12 cellular contexts compared by ENCODE assay signal in the genomic region with DNA sequence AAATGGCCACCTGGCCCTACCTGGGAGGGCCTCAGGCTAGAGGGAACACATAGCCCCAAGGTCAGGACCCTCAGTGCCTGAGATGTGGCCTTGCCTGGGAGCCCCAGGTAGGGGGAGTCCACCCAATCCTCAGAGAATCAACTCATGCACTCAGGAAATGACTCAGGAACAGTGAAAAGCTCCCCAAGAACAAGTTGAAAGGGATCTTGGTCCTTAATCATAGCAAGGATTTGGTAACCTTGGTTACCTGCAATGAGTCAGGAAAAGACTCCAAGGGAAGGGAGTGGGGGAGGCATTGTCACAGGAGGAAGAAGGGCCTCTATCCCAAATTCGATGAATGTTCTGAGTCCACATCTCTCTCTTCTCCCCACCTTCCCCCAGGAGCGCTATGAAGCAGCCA. TPM values are rescaled to one million over a fixed set of nuclear protein-coding genes. Genes with fewer than 3 reads are reported as not detected.
DNase-seq lines count a peak whose midpoint lies in the region; ATAC-seq and TF ChIP-seq lines count a peak whose summit lies in the region.
"Had no signal": no experiment of that assay in that cellular context is flagged by ENCODE, and none has a peak within 500 bp of the region (broad histone marks: within the 10 kb centered on the region; RNA-seq: fewer than 3 reads in every experiment).

No MANE protein-coding gene starts in this region.

- peak; percentile 23 for ATAC-seq in activated CD4-positive, alpha-beta T cell treated with anti-CD3 and anti-CD28 coated beads for 36 hours
- peak; percentile 74 for ATAC-seq in SK-N-SH treated with all-trans-retinoic acid at 6 μM for 48 hours
- no peak for ATAC-seq in HG02852 (IDR thresholded peaks at IDR 0.05; ENCODE audit: unreplicated experiment)
- ATAC-seq in HG02970 (IDR thresholded peaks at IDR 0.05; ENCODE audit: low FRiP score, unreplicated experiment): no peak

- CTCF ChIA-PET in activated CD4-positive, alpha-beta T cell treated with anti-CD3 and anti-CD28 coated beads for 36 hours (lab: Charles Lee): interaction anchor here (0.7 to 1.8 kb wide), 2 partner anchors 12 to 115 kb away, joined by 3 to 4 read pairs; no protein-coding TSS in a partner anchor

- no peaks in the 10 kb centered on the region for H3K9me3 Mint-ChIP-seq in activated CD4-positive, alpha-beta T cell treated with anti-CD3 and anti-CD28 coated beads for 36 hours (ENCODE audit: low read depth)

- H3K79me2 ChIP-seq in smooth muscle cell (ENCODE audit: low read depth): peaks cover 72% of the 10 kb centered on the region

- WGBS in smooth muscle cell (ENCODE audit: low lambda C conversion rate): 89% methylated on average over 2 of the region's 2 CpGs

- H3K27me3 ChIP-seq in smooth muscle cell (ENCODE audit: low read depth): no peaks in the 10 kb centered on the region

- H3K4me2 ChIP-seq in smooth muscle cell: peak overlapping the region; percentile 29

- H2AFZ ChIP-seq in smooth muscle cell (ENCODE audit: low read depth): no peak overlapping the region

- no peaks in the 10 kb centered on the region for H3K36me3 ChIP-seq in smooth muscle cell (ENCODE audit: low read depth)

- H3K36me3 Mint-ChIP-seq in activated CD4-positive, alpha-beta T cell treated with anti-CD3 and anti-CD28 coated beads for 36 hours (ENCODE audit: low read depth): peaks cover 43% of the 10 kb centered on the region

- H3F3A ChIP-seq in smooth muscle cell (ENCODE audit: low read depth): peaks cover 3% of the 10 kb centered on the region

- TF ChIP-seq CTCF in fibroblast of mammary gland (conservative IDR thresholded peaks at IDR 0.05; ENCODE audit: control insufficient read depth, insufficient read depth, low read depth, low read length) (no peak), smooth muscle cell (IDR thresholded peaks at IDR 0.05; ENCODE audit: borderline replicate concordance, insufficient read depth, poor library complexity, severe bottlenecking) (no peak)

- H3K27ac Mint-ChIP-seq in activated CD4-positive, alpha-beta T cell treated with anti-CD3 and anti-CD28 coated beads for 36 hours: peak overlapping the region; percentile 77

- H3K4me1 Mint-ChIP-seq in activated CD4-positive, alpha-beta T cell treated with anti-CD3 and anti-CD28 coated beads for 36 hours: peaks cover 18% of the 10 kb centered on the region

- no peaks in the 10 kb centered on the region for H3K27me3 Mint-ChIP-seq in activated CD4-positive, alpha-beta T cell treated with anti-CD3 and anti-CD28 coated beads for 36 hours

- no peak for DNase-seq in activated CD4-positive, alpha-beta T cell treated with anti-CD3 and anti-CD28 coated beads for 36 hours
- no peak for DNase-seq in activated CD4-positive, alpha-beta T cell treated with anti-CD3 and anti-CD28 coated beads for 1 hour
- DNase-seq in fibroblast of mammary gland (ENCODE audit: low read depth) (peak; percentile 87), smooth muscle cell (lab: John Stamatoyannopoulos, UW; ENCODE audit: unreplicated experiment) (no peak), HuH-7 (ENCODE audit: low spot score) (no peak)
- DNase-seq: effector CD4-positive, alpha-beta T cell; islet precursor cell; KBM-7; NCI-H510A had no signal

- peak overlapping the region; percentile 85 for H3K27ac ChIP-seq in smooth muscle cell (ENCODE audit: low read depth)

- H3K9ac ChIP-seq in smooth muscle cell (ENCODE audit: low read depth): peak overlapping the region; percentile 81

- intact Hi-C loops in activated CD4-positive, alpha-beta T cell treated with anti-CD3 and anti-CD28 coated beads for 36 hours (cut with DNase I, micrococcal nuclease): no loop called here

- POLR2A ChIA-PET in activated CD4-positive, alpha-beta T cell treated with anti-CD3 and anti-CD28 coated beads for 36 hours (lab: Charles Lee): no interaction called here

- no peaks in the 10 kb centered on the region for H3K9me3 ChIP-seq in smooth muscle cell (replicated peaks; ENCODE audit: low read depth)

- H3K4me3 Mint-ChIP-seq in activated CD4-positive, alpha-beta T cell treated with anti-CD3 and anti-CD28 coated beads for 36 hours: no peak overlapping the region

- H3K4me1 ChIP-seq in smooth muscle cell (ENCODE audit: low read depth): peaks cover 4% of the 10 kb centered on the region

- peaks cover 92% of the 10 kb centered on the region for H4K20me1 ChIP-seq in smooth muscle cell (ENCODE audit: low read depth)

- H3K4me3 ChIP-seq in fibroblast of mammary gland (ENCODE audit: control insufficient read depth, low read depth, low read length): no peak overlapping the region
- no peak overlapping the region for H3K4me3 ChIP-seq in smooth muscle cell

TF ChIP-seq in SK-N-SH treated with all-trans-retinoic acid at 6 μM for 48 hours, 23 proteins besides CTCF, POLR2A, EP300 and RAD21:
- TF ChIP-seq ISL1 (CRISPR knock-in tag; IDR thresholded peaks at IDR 0.05) (no peak), TCF4 (CRISPR knock-in tag; IDR thresholded peaks at IDR 0.05; ENCODE audit: borderline replicate concordance) (no peak), ZNF565 (CRISPR knock-in tag; conservative IDR thresholded peaks at IDR 0.05; ENCODE audit: low read depth) (no peak), GLIS3 (CRISPR knock-in tag; IDR thresholded peaks at IDR 0.05) (no peak), ZFP3 (CRISPR knock-in tag; IDR thresholded peaks at IDR 0.05) (no peak), SNAI2 (CRISPR knock-in tag; IDR thresholded peaks at IDR 0.05) (no peak), RARB (CRISPR knock-in tag; IDR thresholded peaks at IDR 0.05) (no peak), PPARA (CRISPR knock-in tag; IDR thresholded peaks at IDR 0.05; ENCODE audit: borderline replicate concordance) (no peak), TOX (CRISPR knock-in tag; IDR thresholded peaks at IDR 0.05; ENCODE audit: borderline replicate concordance) (no peak), ZNF8 (CRISPR knock-in tag; IDR thresholded peaks at IDR 0.05) (no peak), ZC3H10 (CRISPR knock-in tag; IDR thresholded peaks at IDR 0.05) (no peak), ZNF70 (CRISPR knock-in tag; IDR thresholded peaks at IDR 0.05) (no peak), ARNTL (CRISPR knock-in tag; IDR thresholded peaks at IDR 0.05; ENCODE audit: borderline replicate concordance, low read depth) (no peak), ESRRG (CRISPR knock-in tag; IDR thresholded peaks at IDR 0.05) (no peak)
- TF ChIP-seq, protein P1, sequence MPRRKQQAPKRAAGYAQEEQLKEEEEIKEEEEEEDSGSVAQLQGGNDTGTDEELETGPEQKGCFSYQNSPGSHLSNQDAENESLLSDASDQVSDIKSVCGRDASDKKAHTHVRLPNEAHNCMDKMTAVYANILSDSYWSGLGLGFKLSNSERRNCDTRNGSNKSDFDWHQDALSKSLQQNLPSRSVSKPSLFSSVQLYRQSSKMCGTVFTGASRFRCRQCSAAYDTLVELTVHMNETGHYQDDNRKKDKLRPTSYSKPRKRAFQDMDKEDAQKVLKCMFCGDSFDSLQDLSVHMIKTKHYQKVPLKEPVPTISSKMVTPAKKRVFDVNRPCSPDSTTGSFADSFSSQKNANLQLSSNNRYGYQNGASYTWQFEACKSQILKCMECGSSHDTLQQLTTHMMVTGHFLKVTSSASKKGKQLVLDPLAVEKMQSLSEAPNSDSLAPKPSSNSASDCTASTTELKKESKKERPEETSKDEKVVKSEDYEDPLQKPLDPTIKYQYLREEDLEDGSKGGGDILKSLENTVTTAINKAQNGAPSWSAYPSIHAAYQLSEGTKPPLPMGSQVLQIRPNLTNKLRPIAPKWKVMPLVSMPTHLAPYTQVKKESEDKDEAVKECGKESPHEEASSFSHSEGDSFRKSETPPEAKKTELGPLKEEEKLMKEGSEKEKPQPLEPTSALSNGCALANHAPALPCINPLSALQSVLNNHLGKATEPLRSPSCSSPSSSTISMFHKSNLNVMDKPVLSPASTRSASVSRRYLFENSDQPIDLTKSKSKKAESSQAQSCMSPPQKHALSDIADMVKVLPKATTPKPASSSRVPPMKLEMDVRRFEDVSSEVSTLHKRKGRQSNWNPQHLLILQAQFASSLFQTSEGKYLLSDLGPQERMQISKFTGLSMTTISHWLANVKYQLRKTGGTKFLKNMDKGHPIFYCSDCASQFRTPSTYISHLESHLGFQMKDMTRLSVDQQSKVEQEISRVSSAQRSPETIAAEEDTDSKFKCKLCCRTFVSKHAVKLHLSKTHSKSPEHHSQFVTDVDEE (CRISPR knock-in tag; IDR thresholded peaks at IDR 0.05): no peak
- TF ChIP-seq, protein P2, sequence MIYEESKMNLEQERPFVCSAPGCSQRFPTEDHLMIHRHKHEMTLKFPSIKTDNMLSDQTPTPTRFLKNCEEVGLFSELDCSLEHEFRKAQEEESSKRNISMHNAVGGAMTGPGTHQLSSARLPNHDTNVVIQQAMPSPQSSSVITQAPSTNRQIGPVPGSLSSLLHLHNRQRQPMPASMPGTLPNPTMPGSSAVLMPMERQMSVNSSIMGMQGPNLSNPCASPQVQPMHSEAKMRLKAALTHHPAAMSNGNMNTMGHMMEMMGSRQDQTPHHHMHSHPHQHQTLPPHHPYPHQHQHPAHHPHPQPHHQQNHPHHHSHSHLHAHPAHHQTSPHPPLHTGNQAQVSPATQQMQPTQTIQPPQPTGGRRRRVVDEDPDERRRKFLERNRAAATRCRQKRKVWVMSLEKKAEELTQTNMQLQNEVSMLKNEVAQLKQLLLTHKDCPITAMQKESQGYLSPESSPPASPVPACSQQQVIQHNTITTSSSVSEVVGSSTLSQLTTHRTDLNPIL (CRISPR knock-in tag; IDR thresholded peaks at IDR 0.05; ENCODE audit: low read depth): no peak

RNA-seq across cellular contexts. Expression of a gene that starts 17.0 kb away (rescaled TPM):
- total RNA-seq in activated CD4-positive, alpha-beta T cell treated with anti-CD3 and anti-CD28 coated beads for 36 hours: 100 to 1,000 TPM; 122 to 133 TPM
- total RNA-seq in smooth muscle cell: 102 and 109 TPM in 2 replicates
- polyA plus RNA-seq in smooth muscle cell: 169 and 186 TPM in 2 replicates

RNA-seq across cellular contexts. Expression of a gene that starts 23.7 kb away (rescaled TPM):
- 10 to 100 TPM; 43.8 to 53.8 TPM for total RNA-seq in activated CD4-positive, alpha-beta T cell treated with anti-CD3 and anti-CD28 coated beads for 36 hours
- total RNA-seq in smooth muscle cell: 67.8 and 202 TPM in 2 replicates
- 113 and 114 TPM in 2 replicates for polyA plus RNA-seq in smooth muscle cell

RNA-seq across cellular contexts. Expression of a gene that starts 48.0 kb away (rescaled TPM):
- under 1 TPM; 0.05 TPM for total RNA-seq in activated CD4-positive, alpha-beta T cell treated with anti-CD3 and anti-CD28 coated beads for 36 hours
- total RNA-seq in smooth muscle cell: 21.7 and 32.9 TPM in 2 replicates
- 35.9 and 59.0 TPM in 2 replicates for polyA plus RNA-seq in smooth muscle cell

RNA-seq across cellular contexts. Expression of a gene that starts 51.3 kb away (rescaled TPM):
- 100 to 1,000 TPM; 149 to 182 TPM for total RNA-seq in activated CD4-positive, alpha-beta T cell treated with anti-CD3 and anti-CD28 coated beads for 36 hours
- total RNA-seq in smooth muscle cell: 60.5 and 97.2 TPM in 2 replicates
- 44.1 and 45.1 TPM in 2 replicates for polyA plus RNA-seq in smooth muscle cell

Comparison
In these comparisons a context has a peak if more than half of its experiments do, and no peak if none do; other contexts are left out.
1. ATAC-seq: peak in activated CD4-positive, alpha-beta T cell treated with anti-CD3 and anti-CD28 coated beads for 36 hours (single experiment) and SK-N-SH treated with all-trans-retinoic acid at 6 μM for 48 hours (single experiment); none in HG02852 (single experiment) and HG02970 (single experiment).
2. RNA of a gene that starts 48.0 kb away (total RNA-seq): 21.7 to 32.9 TPM in smooth muscle cell; 0.05 TPM in activated CD4-positive, alpha-beta T cell treated with anti-CD3 and anti-CD28 coated beads for 36 hours; every median in the first group is over 10 times any median in the second.